In genomic region chr10:75220258-75220657, GRCh38 we compare ENCODE assay signal across 21 cellular contexts. TPM values are rescaled to one million over a fixed set of nuclear protein-coding genes. Genes with fewer than 3 reads are reported as not detected.
A peak's percentile ranks its signal among the peaks of the same experiment; 100 is the strongest.
DNase-seq lines count a peak whose midpoint lies in the region; ATAC-seq and TF ChIP-seq lines count a peak whose summit lies in the region.
"Had no signal": no experiment of that assay in that cellular context is flagged by ENCODE, and none has a peak within 500 bp of the region (broad histone marks: within the 10 kb centered on the region; RNA-seq: fewer than 3 reads in every experiment).

No MANE protein-coding gene starts in this region.

- H3K36me3 ChIP-seq in heart right ventricle (peaks cover 10 to 100% (median 81%) of the 10 kb centered on the region in 9 donors), esophagus muscularis mucosa (peaks cover 64 to 96% (median 82%) of the 10 kb centered on the region in 4 donors), thyroid gland (peaks cover 42 to 77% of the 10 kb centered on the region in 2 donors)

- no peaks in the 10 kb centered on the region for H3K27me3 Mint-ChIP-seq in T-helper 17 cell
- H3K27me3 Mint-ChIP-seq: naive B cell had no signal

- no peak overlapping the region for H3K4me3 ChIP-seq in heart right ventricle
- H3K4me3 ChIP-seq in esophagus muscularis mucosa = no peak overlapping the region
- H3K4me3 ChIP-seq in thyroid gland (replicated peaks in 1 of 3) = no peak overlapping the region
- H3K4me3 ChIP-seq: HAP-1 had no signal

- peaks cover 12% of the 10 kb centered on the region for H3K36me3 Mint-ChIP-seq in T-helper 17 cell (ENCODE audit: low read depth)

- H3K9me3 ChIP-seq in heart right ventricle (no peaks in the 10 kb centered on the region), T-helper 17 cell (ENCODE audit: control insufficient read depth, low read length, poor library complexity, severe bottlenecking) (no peaks in the 10 kb centered on the region), esophagus muscularis mucosa (no peaks in the 10 kb centered on the region), thyroid gland (no peaks in the 10 kb centered on the region)
- H3K9me3 ChIP-seq: HAP-1, SK-N-SH had no signal

- no peak for TF ChIP-seq CTCF in heart right ventricle (IDR thresholded peaks at IDR 0.05)
- no peak for TF ChIP-seq CTCF in esophagus muscularis mucosa (IDR thresholded peaks at IDR 0.05)
- TF ChIP-seq CTCF in thyroid gland (IDR thresholded peaks at IDR 0.05) = no peak

- ATAC-seq in Right ventricle myocardium superior (ENCODE audit: poor library complexity) = peak; percentile 18
- no peak for ATAC-seq in heart right ventricle
- ATAC-seq in T-helper 17 cell = no peak
- ATAC-seq in HG02588 (IDR thresholded peaks at IDR 0.05; ENCODE audit: unreplicated experiment) = no peak
- ATAC-seq: left colon had no signal

- intact Hi-C loops in Right ventricle myocardium superior (cut with DNase I) (no loop called here), heart right ventricle (cut with DNase I) (no loop called here), esophagus muscularis mucosa (cut with DNase I) (no loop called here), thyroid gland (cut with DNase I) (no loop called here)

- H3K4me3 Mint-ChIP-seq in T-helper 17 cell = no peak overlapping the region
- H3K4me3 Mint-ChIP-seq: CD14-positive monocyte; naive B cell; T-helper 2 cell treated with Interferon-gamma antibody and Interleukin-4, amounts not matched to agents 5 μg/mL and 100 μg/mL, for 36 hours had no signal

- no peak for TF ChIP-seq EP300 in esophagus muscularis mucosa (IDR thresholded peaks at IDR 0.05)

- TF ChIP-seq POLR2A in esophagus muscularis mucosa (IDR thresholded peaks at IDR 0.05; ENCODE audit: low read depth) (no peak), thyroid gland (IDR thresholded peaks at IDR 0.05) (no peak)

- H3K4me1 Mint-ChIP-seq in T-helper 17 cell = peaks cover 32% of the 10 kb centered on the region

- H3K27me3 ChIP-seq in heart right ventricle (no peaks in the 10 kb centered on the region), esophagus muscularis mucosa (no peaks in the 10 kb centered on the region), thyroid gland (no peaks in the 10 kb centered on the region)

- H3K4me1 ChIP-seq in heart right ventricle (peaks cover 8 to 87% (median 60%) of the 10 kb centered on the region in 9 donors), esophagus muscularis mucosa (peaks cover 67 to 82% (median 74%) of the 10 kb centered on the region in 4 donors), thyroid gland (peaks cover 24 to 45% of the 10 kb centered on the region in 2 donors)

- peak overlapping the region; percentile 21 for H3K27ac Mint-ChIP-seq in T-helper 17 cell
- H3K27ac Mint-ChIP-seq: T-helper 2 cell treated with Interferon-gamma antibody and Interleukin-4, amounts not matched to agents 5 μg/mL and 100 μg/mL, for 36 hours had no signal

- no peak for DNase-seq in Right ventricle myocardium superior
- no peak for DNase-seq in heart right ventricle
- no peak for DNase-seq in T-helper 17 cell
- no peak for DNase-seq in esophagus muscularis mucosa (ENCODE audit: extremely low spot score)
- DNase-seq in thyroid gland = no peak
- DNase-seq in stimulated activated CD4-positive, alpha-beta T cell treated with anti-CD3 and anti-CD28 coated beads, Interleukin-4, amount 100 ng/mL, for 4 hours = no peak
- DNase-seq: cortex of kidney, head of caudate nucleus, KG1, naive B cell, NCI-H146, NCI-H2171, NCI-H524, RPMI8226, SK-N-SH had no signal

- WGBS in heart right ventricle, 2 donors = 61 to 63% methylated on average over 5 of the region's 5 CpGs
- 84% methylated on average over 5 of the region's 5 CpGs for WGBS in esophagus muscularis mucosa
- WGBS in thyroid gland, 2 donors = 87 to 93% methylated on average over 5 of the region's 5 CpGs

- H3K27ac ChIP-seq in heart right ventricle (peak overlapping the region in 3 of 10 donors; percentile 15 to 32 (median 20)), esophagus muscularis mucosa (replicated peaks in 1 of 4) (peak overlapping the region in 3 of 4 donors; percentile 10 to 52 (median 13)), thyroid gland (peak overlapping the region in 2 of 3 donors; percentile 64 to 82)
- H3K27ac ChIP-seq: VCaP had no signal

RNA-seq across cellular contexts. Expression of gene VDAC2, which starts 9.7 kb away (rescaled TPM):
- total RNA-seq in Right ventricle myocardium superior (486 TPM), heart right ventricle (100 to 1,000 TPM; 445 to 606 (median 499) TPM), T-helper 17 cell (100 to 1,000 TPM; 109 to 117 TPM), esophagus muscularis mucosa (100 to 1,000 TPM; 194 to 260 (median 234) TPM), thyroid gland (100 to 1,000 TPM; 113 to 144 (median 122) TPM)
- 100 to 1,000 TPM; 193 to 457 TPM for polyA plus RNA-seq in heart right ventricle

RNA-seq across cellular contexts. Expression of gene COMTD1, which starts 15.5 kb away (rescaled TPM):
- 34.0 TPM for total RNA-seq in Right ventricle myocardium superior
- 10 to 100 TPM; 16.4 to 51.5 (median 29.4) TPM for total RNA-seq in heart right ventricle
- 100 to 1,000 TPM; 103 to 254 TPM for polyA plus RNA-seq in heart right ventricle
- total RNA-seq in T-helper 17 cell = 10 to 100 TPM; 18.1 to 23.8 TPM
- 10 to 100 TPM; 23.7 to 44.5 (median 28.1) TPM for total RNA-seq in esophagus muscularis mucosa
- 10 to 100 TPM; 43.4 to 74.0 (median 68.7) TPM for total RNA-seq in thyroid gland
